Comparison of ENCODE assay signal across 24 cellular contexts in genomic region chr6:33504486-33504885, GRCh38. TPM values are rescaled to one million over a fixed set of nuclear protein-coding genes. Genes with fewer than 3 reads are reported as not detected.
DNase-seq lines count a peak whose midpoint lies in the region; ATAC-seq, FAIRE-seq and TF ChIP-seq lines count a peak whose summit lies in the region.
"Had no signal": no experiment of that assay in that cellular context is flagged by ENCODE, and none has a peak within 500 bp of the region (broad histone marks: within the 10 kb centered on the region; RNA-seq: fewer than 3 reads in every experiment).

No MANE protein-coding gene starts in this region.

- H3K4me1 ChIP-seq in astrocyte (ENCODE audit: insufficient read depth, low read length): no peaks in the 10 kb centered on the region
- no peaks in the 10 kb centered on the region for H3K4me1 ChIP-seq in colonic mucosa
- H3K4me1 ChIP-seq: A549 had no signal

- peak overlapping the region; percentile 50 for H3K27ac Mint-ChIP-seq in activated naive CD4-positive, alpha-beta T cell treated with anti-CD3 and anti-CD28 coated beads for 36 hours
- no peak overlapping the region for H3K27ac Mint-ChIP-seq in activated naive CD4-positive, alpha-beta T cell treated with anti-CD3 and anti-CD28 coated beads, Interleukin-2, amount 10 ng/mL, durations not matched to agents 7 days and 5 days
- peak overlapping the region; percentile 14 for H3K27ac Mint-ChIP-seq in astrocyte (ENCODE audit: unreplicated experiment)
- peak overlapping the region; percentile 17 for H3K27ac Mint-ChIP-seq in stimulated activated effector memory CD8-positive, alpha-beta T cell treated with anti-CD3 and anti-CD28 coated beads, Interleukin-12 subunit alpha, Interleukin-12 subunit beta, amount 100 ng/mL, for 72 hours
- H3K27ac Mint-ChIP-seq: B cell; CD4-positive, alpha-beta T cell; CD8-positive, alpha-beta T cell had no signal

- H3K4me2 ChIP-seq in astrocyte (ENCODE audit: low read length): no peak overlapping the region
- H3K4me2 ChIP-seq: A549; BLaER1 treated with 17β-estradiol and CSF1 and Interleukin-3, amounts not matched to agents 10 nM and 100 nM had no signal

- H3K36me3 Mint-ChIP-seq in activated naive CD4-positive, alpha-beta T cell treated with anti-CD3 and anti-CD28 coated beads for 36 hours (ENCODE audit: low read depth): no peaks in the 10 kb centered on the region
- H3K36me3 Mint-ChIP-seq in activated naive CD4-positive, alpha-beta T cell treated with anti-CD3 and anti-CD28 coated beads, Interleukin-2, amount 10 ng/mL, durations not matched to agents 7 days and 5 days: no peaks in the 10 kb centered on the region
- peaks cover 6% of the 10 kb centered on the region for H3K36me3 Mint-ChIP-seq in astrocyte (ENCODE audit: low read depth, unreplicated experiment)
- H3K36me3 Mint-ChIP-seq in stimulated activated effector memory CD8-positive, alpha-beta T cell treated with anti-CD3 and anti-CD28 coated beads, Interleukin-12 subunit alpha, Interleukin-12 subunit beta, amount 100 ng/mL, for 72 hours: no peaks in the 10 kb centered on the region
- H3K36me3 Mint-ChIP-seq: CD8-positive, alpha-beta T cell had no signal

- H3K4me3 Mint-ChIP-seq in activated naive CD4-positive, alpha-beta T cell treated with anti-CD3 and anti-CD28 coated beads for 36 hours: no peak overlapping the region
- H3K4me3 Mint-ChIP-seq in activated naive CD4-positive, alpha-beta T cell treated with anti-CD3 and anti-CD28 coated beads, Interleukin-2, amount 10 ng/mL, durations not matched to agents 7 days and 5 days: no peak overlapping the region
- no peak overlapping the region for H3K4me3 Mint-ChIP-seq in astrocyte (ENCODE audit: unreplicated experiment)
- no peak overlapping the region for H3K4me3 Mint-ChIP-seq in stimulated activated effector memory CD8-positive, alpha-beta T cell treated with anti-CD3 and anti-CD28 coated beads, Interleukin-12 subunit alpha, Interleukin-12 subunit beta, amount 100 ng/mL, for 72 hours
- H3K4me3 Mint-ChIP-seq: B cell; CD4-positive, alpha-beta T cell; CD8-positive, alpha-beta T cell had no signal

- H3K9me3 ChIP-seq in astrocyte (ENCODE audit: insufficient read depth, low read depth, low read length): no peaks in the 10 kb centered on the region
- H3K9me3 ChIP-seq in colonic mucosa: no peaks in the 10 kb centered on the region
- H3K9me3 ChIP-seq: A549 had no signal

- CTCF ChIA-PET in activated naive CD4-positive, alpha-beta T cell treated with anti-CD3 and anti-CD28 coated beads for 36 hours (lab: Charles Lee): interaction anchor here (0.6 to 0.7 kb wide), 2 partner anchors 81 to 619 kb away, joined by 3 read pairs; no protein-coding TSS in a partner anchor
- CTCF ChIA-PET in activated naive CD4-positive, alpha-beta T cell treated with anti-CD3 and anti-CD28 coated beads, Interleukin-2, amount 10 ng/mL, durations not matched to agents 7 days and 5 days (lab: Charles Lee): no interaction called here

- H3K36me3 ChIP-seq in astrocyte (ENCODE audit: insufficient read depth, low read length) (no peaks in the 10 kb centered on the region), colonic mucosa (no peaks in the 10 kb centered on the region)
- H3K36me3 ChIP-seq: BLaER1 treated with 17β-estradiol and CSF1 and Interleukin-3, amounts not matched to agents 10 nM and 100 nM had no signal

- no peak for ATAC-seq in stimulated activated effector memory CD8-positive, alpha-beta T cell treated with anti-CD3 and anti-CD28 coated beads, Interleukin-12 subunit alpha, Interleukin-12 subunit beta, amount 100 ng/mL, for 72 hours
- ATAC-seq in left ventricle myocardium superior: no peak
- ATAC-seq: A549; CD8-positive, alpha-beta T cell; GM12878 had no signal

- H4K20me1 ChIP-seq in astrocyte (ENCODE audit: insufficient read depth, low read length): no peaks in the 10 kb centered on the region
- H4K20me1 ChIP-seq: BLaER1 treated with 17β-estradiol and CSF1 and Interleukin-3, amounts not matched to agents 10 nM and 100 nM had no signal

- peaks cover 4% of the 10 kb centered on the region for H3K27me3 Mint-ChIP-seq in activated naive CD4-positive, alpha-beta T cell treated with anti-CD3 and anti-CD28 coated beads for 36 hours (ENCODE audit: low read depth)
- H3K27me3 Mint-ChIP-seq in activated naive CD4-positive, alpha-beta T cell treated with anti-CD3 and anti-CD28 coated beads, Interleukin-2, amount 10 ng/mL, durations not matched to agents 7 days and 5 days: peaks cover 28% of the 10 kb centered on the region
- peaks cover 6% of the 10 kb centered on the region for H3K27me3 Mint-ChIP-seq in astrocyte (ENCODE audit: low read depth, unreplicated experiment)

- no peak for FAIRE-seq in astrocyte (lab: Jason Lieb, UNC)
- FAIRE-seq: A549, GM12878, GM12892, GM18507 had no signal

- TF ChIP-seq CTCF in astrocyte (IDR thresholded peaks at IDR 0.05; ENCODE audit: insufficient read depth, low read depth, low read length) (no peak), colonic mucosa (IDR thresholded peaks at IDR 0.05) (no peak)

- H2AFZ ChIP-seq in astrocyte (ENCODE audit: low read depth, low read length): no peak overlapping the region

- no peak for DNase-seq in activated naive CD4-positive, alpha-beta T cell treated with anti-CD3 and anti-CD28 coated beads for 36 hours
- no peak for DNase-seq in activated naive CD4-positive, alpha-beta T cell treated with anti-CD3 and anti-CD28 coated beads, Interleukin-2, amount 10 ng/mL, durations not matched to agents 7 days and 5 days
- DNase-seq in astrocyte (ENCODE audit: low read depth) (no peak), left ventricle myocardium superior (no peak), colonic mucosa (no peak)
- no peak for DNase-seq in stimulated activated effector memory CD8-positive, alpha-beta T cell treated with anti-CD3 and anti-CD28 coated beads, Interleukin-12 subunit alpha, Interleukin-12 subunit beta, amount 100 ng/mL, for 72 hours (ENCODE audit: low spot score in 2 of 2)
- DNase-seq: AML-193; CD4-positive, alpha-beta T cell; CD8-positive, alpha-beta T cell; DMS 273 treated with DMSO at 0.1 percent for 48 hours; DMS153; DMS53; DMS79; DND-41; EL; GDM1 had no signal

- H3K9ac ChIP-seq in astrocyte (ENCODE audit: low read length): no peak overlapping the region
- H3K9ac ChIP-seq in colonic mucosa (ENCODE audit: low read depth in 2 of 2, low read length in 2 of 2): no peak overlapping the region
- H3K9ac ChIP-seq: BLaER1 treated with 17β-estradiol and CSF1 and Interleukin-3, amounts not matched to agents 10 nM and 100 nM had no signal

- intact Hi-C loops in activated naive CD4-positive, alpha-beta T cell treated with anti-CD3 and anti-CD28 coated beads for 36 hours (cut with micrococcal nuclease): no loop called here
- intact Hi-C loops in left ventricle myocardium superior (cut with micrococcal nuclease): no loop called here
- intact Hi-C loops in colonic mucosa (cut with DNase I): no loop called here

- H3K79me2 ChIP-seq in astrocyte (ENCODE audit: insufficient read depth, low read length): no peaks in the 10 kb centered on the region

- H3K4me3 ChIP-seq in astrocyte (ENCODE audit: insufficient read depth, low read depth, low read length) (no peak overlapping the region), colonic mucosa (no peak overlapping the region)
- H3K4me3 ChIP-seq: A549; BLaER1 treated with 17β-estradiol and CSF1 and Interleukin-3, amounts not matched to agents 10 nM and 100 nM; GM12878 had no signal

- H3K27me3 ChIP-seq in astrocyte (ENCODE audit: insufficient read depth, low read length) (peaks cover 3% of the 10 kb centered on the region), colonic mucosa (no peaks in the 10 kb centered on the region)

- H3K9me3 Mint-ChIP-seq in activated naive CD4-positive, alpha-beta T cell treated with anti-CD3 and anti-CD28 coated beads for 36 hours: no peaks in the 10 kb centered on the region
- peaks cover 2% of the 10 kb centered on the region for H3K9me3 Mint-ChIP-seq in activated naive CD4-positive, alpha-beta T cell treated with anti-CD3 and anti-CD28 coated beads, Interleukin-2, amount 10 ng/mL, durations not matched to agents 7 days and 5 days
- peaks cover 15% of the 10 kb centered on the region for H3K9me3 Mint-ChIP-seq in astrocyte (ENCODE audit: unreplicated experiment)
- no peaks in the 10 kb centered on the region for H3K9me3 Mint-ChIP-seq in stimulated activated effector memory CD8-positive, alpha-beta T cell treated with anti-CD3 and anti-CD28 coated beads, Interleukin-12 subunit alpha, Interleukin-12 subunit beta, amount 100 ng/mL, for 72 hours
- H3K9me3 Mint-ChIP-seq: CD4-positive, alpha-beta T cell; CD8-positive, alpha-beta T cell had no signal

- no peaks in the 10 kb centered on the region for H3K4me1 Mint-ChIP-seq in activated naive CD4-positive, alpha-beta T cell treated with anti-CD3 and anti-CD28 coated beads for 36 hours (ENCODE audit: low read depth)
- H3K4me1 Mint-ChIP-seq in activated naive CD4-positive, alpha-beta T cell treated with anti-CD3 and anti-CD28 coated beads, Interleukin-2, amount 10 ng/mL, durations not matched to agents 7 days and 5 days: no peaks in the 10 kb centered on the region
- H3K4me1 Mint-ChIP-seq in astrocyte (ENCODE audit: low read depth, unreplicated experiment): peaks cover 7% of the 10 kb centered on the region
- H3K4me1 Mint-ChIP-seq in stimulated activated effector memory CD8-positive, alpha-beta T cell treated with anti-CD3 and anti-CD28 coated beads, Interleukin-12 subunit alpha, Interleukin-12 subunit beta, amount 100 ng/mL, for 72 hours: peaks cover 9% of the 10 kb centered on the region

- H3K27ac ChIP-seq in astrocyte (ENCODE audit: low read depth, low read length) (no peak overlapping the region), colonic mucosa (no peak overlapping the region)
- H3K27ac ChIP-seq: 22Rv1; A549; BLaER1 treated with 17β-estradiol and CSF1 and Interleukin-3, amounts not matched to agents 10 nM and 100 nM; C4-2B had no signal

RNA-seq across cellular contexts. Expression of gene ZBTB9, which starts 50.1 kb away (rescaled TPM):
- 1 to 10 TPM; 5.0 to 6.5 TPM for total RNA-seq in activated naive CD4-positive, alpha-beta T cell treated with anti-CD3 and anti-CD28 coated beads for 36 hours
- 9.8 and 10.4 TPM in 2 replicates for total RNA-seq in astrocyte
- 5.1 TPM for total RNA-seq in left ventricle myocardium superior
- 1 to 10 TPM; 4.8 to 8.1 TPM for total RNA-seq in colonic mucosa
